In the genomic region with DNA sequence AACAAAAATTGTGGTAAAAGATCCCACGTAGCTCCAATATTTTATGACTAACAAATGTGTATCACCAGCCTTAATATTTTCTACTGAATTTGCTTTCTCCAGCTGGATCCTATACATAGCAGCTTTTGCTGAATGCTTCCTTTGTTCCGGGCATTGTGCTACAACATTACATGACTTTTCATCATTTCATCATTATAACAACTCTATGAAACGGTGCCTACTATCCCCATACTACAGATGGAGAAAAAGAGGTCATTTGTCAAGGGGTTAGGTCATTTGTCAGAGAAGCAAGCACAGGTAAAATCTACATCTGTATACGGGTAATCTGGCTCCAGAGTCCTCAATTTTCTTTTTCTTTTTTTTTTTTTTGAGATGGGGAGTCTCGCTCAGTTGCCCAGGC, we compare ENCODE assay signal across 28 cellular contexts.
DNase-seq lines count a peak whose midpoint lies in the region; ATAC-seq, FAIRE-seq and TF ChIP-seq lines count a peak whose summit lies in the region.
"Had no signal": no experiment of that assay in that cellular context is flagged by ENCODE, and none has a peak within 500 bp of the region (broad histone marks: within the 10 kb centered on the region; RNA-seq: fewer than 3 reads in every experiment).

No MANE protein-coding gene starts in this region.

- no peak overlapping the region for H3K9ac ChIP-seq in H9 (ENCODE audit: extremely low read depth, insufficient read length, low read length)
- no peak overlapping the region for H3K9ac ChIP-seq in K562 (ENCODE audit: insufficient read depth in 1 of 2, low read depth in 2 of 2, low read length in 2 of 2)
- no peak overlapping the region for H3K9ac ChIP-seq in mammary epithelial cell (ENCODE audit: insufficient read depth, low read length)
- H3K9ac ChIP-seq: BLaER1 had no signal

- CTCF ChIA-PET in A549 (lab: Yijun Ruan, JAX) (interaction anchor here (0.7 to 11.0 kb wide), 12 partner anchors 10 to 708 kb away, joined by 3 to 68 read pairs (median 6); a partner anchor contains a TSS), K562 (lab: Yijun Ruan, JAX; ENCODE audit: low intra/inter-chr PET ratio) (no interaction called here), mammary epithelial cell (lab: Charles Lee; ENCODE audit: low non-redundant PET) (interaction anchor here (0.6 kb wide), 1 partner anchor 65 kb away, joined by 3 read pairs; no protein-coding TSS in a partner anchor)

- no peaks in the 10 kb centered on the region for H3K9me3 Mint-ChIP-seq in H9
- H3K9me3 Mint-ChIP-seq: activated CD8-positive, alpha-beta T cell treated with anti-CD3 and anti-CD28 coated beads for 36 hours; HFFc6; T-cell had no signal

- TF ChIP-seq POLR2A in A549 (IDR thresholded peaks at IDR 0.05; ENCODE audit: low read length) = no peak
- TF ChIP-seq POLR2A in K562 (conservative IDR thresholded peaks at IDR 0.05) = no peak
- no peak for TF ChIP-seq POLR2A in GM18505 (IDR thresholded peaks at IDR 0.05; ENCODE audit: borderline replicate concordance, extremely low read depth, insufficient read depth, insufficient read length)

- H3K4me1 ChIP-seq in A549 (peaks cover 16% of the 10 kb centered on the region), H9 (ENCODE audit: insufficient read depth, low read length) (peaks cover 2% of the 10 kb centered on the region; the same call in 1 of the 2 replicates), K562 (replicated peaks in 1 of 2; ENCODE audit: control insufficient read depth in 2 of 2, insufficient read depth in 2 of 2, low read length in 2 of 2) (peaks cover 11 to 23% of the 10 kb centered on the region in 2 experiments; a peak in 4 of 5 replicates), mammary epithelial cell (ENCODE audit: insufficient read depth, low read length) (no peaks in the 10 kb centered on the region)

- H3K79me2 ChIP-seq in H9 (ENCODE audit: insufficient read depth, low read length) (peaks cover 60% of the 10 kb centered on the region; the same call in 1 of the 2 replicates), K562 (ENCODE audit: control insufficient read depth, insufficient read depth, low read length) (peaks cover 99% of the 10 kb centered on the region), mammary epithelial cell (ENCODE audit: insufficient read depth, low read length) (peaks cover 98% of the 10 kb centered on the region)

- peaks cover 3% of the 10 kb centered on the region for H3K9me1 ChIP-seq in K562 (ENCODE audit: control insufficient read depth, insufficient read depth, low read length)

- dilution Hi-C loops in mammary epithelial cell (cut with HindIII; ENCODE audit: low sequenced_read_pairs) = no loop called here

- POLR2A ChIA-PET in A549 (lab: Yijun Ruan, JAX) = no interaction called here
- POLR2A ChIA-PET in K562 (lab: Yijun Ruan, JAX) = interaction anchor here (1.0 to 5.7 kb wide), 7 partner anchors 7 to 32 kb away, joined by 3 to 29 read pairs (median 6); no protein-coding TSS in a partner anchor

- FAIRE-seq in A549 (lab: Jason Lieb, UNC) = peak; percentile 83
- no peak for FAIRE-seq in K562 (lab: Jason Lieb, UNC)

- BruUV-seq in K562 (replicated peaks; lab: Mats Ljungman, UMichigan) (no TSS peak), mammary epithelial cell (replicated peaks; lab: Mats Ljungman, UMichigan) (no TSS peak)

- no peak overlapping the region for H2BK5ac ChIP-seq in H9 (ENCODE audit: insufficient read length, low read length)

- H3K36me3 ChIP-seq in K562 (ENCODE audit: control insufficient read depth, insufficient read depth, low read length) (peaks cover 6% of the 10 kb centered on the region; the same call in 2 of the 3 replicates), mammary epithelial cell (ENCODE audit: insufficient read depth, low read length) (no peaks in the 10 kb centered on the region)

- H3K4me1 Mint-ChIP-seq in H9 = peaks cover 64 to 74% of the 10 kb centered on the region in 2 experiments

- no peaks in the 10 kb centered on the region for H3K27me3 Mint-ChIP-seq in H9 (ENCODE audit: low read depth)
- H3K27me3 Mint-ChIP-seq: activated CD8-positive, alpha-beta T cell treated with anti-CD3 and anti-CD28 coated beads for 36 hours; T-cell had no signal

- H3K4me3 ChIP-seq in A549 (no peak overlapping the region), K562 (no peak overlapping the region), mammary epithelial cell (replicated peaks in 1 of 3; ENCODE audit: insufficient read depth in 1 of 3, low read depth in 2 of 3, low read length in 3 of 3) (no peak overlapping the region)
- H3K4me3 ChIP-seq: BLaER1 had no signal

- H4K8ac ChIP-seq in H9 (replicated peaks; ENCODE audit: insufficient read length, low read depth, low read length) = no peak overlapping the region

- H3K36me3 Mint-ChIP-seq in H9 (ENCODE audit: insufficient read depth in 1 of 3, low read depth in 3 of 3) = peaks cover 0 to 5% (median 3%) of the 10 kb centered on the region in 3 experiments; a peak in 2 of 7 replicates

- no peak overlapping the region for H2BK20ac ChIP-seq in H9 (ENCODE audit: low read depth, low read length, poor library complexity, severe bottlenecking)

- intact Hi-C loops in K562 (cut with micrococcal nuclease) (no loop called here), mammary epithelial cell (cut with micrococcal nuclease) (no loop called here)

- no peak overlapping the region for H3K4ac ChIP-seq in H9 (ENCODE audit: low read depth, low read length)

- peaks cover 6% of the 10 kb centered on the region for H3K79me1 ChIP-seq in H9 (ENCODE audit: insufficient read depth, low read depth, low read length, poor library complexity, severe bottlenecking)

- 94% methylated on average over 5 of the region's 5 CpGs for WGBS in A549 (ENCODE audit: missing lambda C conversion rate)
- no CpG with 5 or more reads among the region's 5 CpGs for WGBS in H9 (ENCODE audit: extremely low coverage, insufficient read length, low lambda C conversion rate)
- WGBS in K562 (ENCODE audit: insufficient coverage, low coverage, missing lambda C conversion rate) = 79% methylated on average over 5 of the region's 5 CpGs
- WGBS in mammary epithelial cell (ENCODE audit: low coverage, missing lambda C conversion rate) = 98% methylated on average over 4 of the region's 5 CpGs

- no peaks in the 10 kb centered on the region for H3K23me2 ChIP-seq in H9 (ENCODE audit: insufficient read length, low read depth, low read length, poor library complexity, severe bottlenecking)

- no peaks in the 10 kb centered on the region for H3K27me3 ChIP-seq in H9 (ENCODE audit: insufficient read depth, low read length)
- H3K27me3 ChIP-seq in K562 (ENCODE audit: control insufficient read depth in 2 of 2, insufficient read depth in 2 of 2, low read length in 2 of 2) = no peaks in the 10 kb centered on the region
- H3K27me3 ChIP-seq in layer of hippocampus (ENCODE audit: control insufficient read depth, insufficient read depth, low read length) = no peaks in the 10 kb centered on the region
- H3K27me3 ChIP-seq in mammary epithelial cell (ENCODE audit: insufficient read depth, low read length) = no peaks in the 10 kb centered on the region
- H3K27me3 ChIP-seq: BLaER1 had no signal

- H4K5ac ChIP-seq in H9 (ENCODE audit: insufficient read length, low read depth, low read length) = no peak overlapping the region

- H3K14ac ChIP-seq in H9 (ENCODE audit: insufficient read depth, low read length) = no peak overlapping the region

- H2AFZ ChIP-seq in H9 (ENCODE audit: low read length) (no peak overlapping the region), K562 (ENCODE audit: low read depth, low read length) (no peak overlapping the region), mammary epithelial cell (ENCODE audit: low read depth, low read length) (no peak overlapping the region)

- H3K27ac ChIP-seq in A549 = no peak overlapping the region
- no peak overlapping the region for H3K27ac ChIP-seq in H9 (ENCODE audit: insufficient read length, low read depth, low read length)
- H3K27ac ChIP-seq in K562 (ENCODE audit: extremely low read depth, low read depth, low read length) = no peak overlapping the region
- H3K27ac ChIP-seq in layer of hippocampus (ENCODE audit: low read depth, low read length) = peak overlapping the region; percentile 4
- H3K27ac ChIP-seq in mammary epithelial cell (ENCODE audit: insufficient read depth, low read depth, low read length) = no peak overlapping the region
- H3K27ac ChIP-seq: BLaER1 had no signal

- H3K9me3 ChIP-seq in A549 (no peaks in the 10 kb centered on the region), H9 (ENCODE audit: control insufficient read depth, low read depth, low read length) (no peaks in the 10 kb centered on the region), K562 (replicated peaks; ENCODE audit: control insufficient read depth, insufficient read depth, low read depth, low read length) (no peaks in the 10 kb centered on the region), mammary epithelial cell (replicated peaks; ENCODE audit: insufficient read depth, low read length) (no peaks in the 10 kb centered on the region)
- H3K9me3 ChIP-seq: BLaER1 had no signal

- no peak overlapping the region for H2BK15ac ChIP-seq in H9 (ENCODE audit: low read depth, low read length)

- no peak for TF ChIP-seq RAD21 in A549 (conservative IDR thresholded peaks at IDR 0.05 in 1 of 2, IDR thresholded peaks at IDR 0.05 in 1 of 2)
- no peak for TF ChIP-seq RAD21 in K562 (CRISPR knock-in tag; conservative IDR thresholded peaks at IDR 0.05 in 1 of 2, IDR thresholded peaks at IDR 0.05 in 1 of 2)

- DNase-seq in A549 (ENCODE audit: low read depth in 1 of 2, low spot score in 1 of 2) (no peak), H9 (no peak), K562 (ENCODE audit: extremely low read depth in 1 of 4, low spot score in 3 of 4) (no peak), mammary epithelial cell (no peak)
- DNase-seq in activated naive CD4-positive, alpha-beta T cell treated with Interleukin-2 at 50 U/mL for 16 hours = no peak
- DNase-seq: ACHN; activated CD8-positive, alpha-beta T cell treated with anti-CD3 and anti-CD28 coated beads for 36 hours; activated gamma-delta T cell treated with Interleukin-2 at 50 U/mL for 16 hours; activated T-cell treated with anti-CD3 and anti-CD28 coated beads for 4 hours; Calu3; cortex of kidney; EL; HFFc6; KBM-7; left cardiac atrium; mesenchymal stem cell; NCI-H146; NCI-H510A; NK-92 treated with Interleukin-12 subunit alpha and Interleukin-12 subunit beta, amount 100 ng/mL, for 24 hours; occipital lobe; SIG-M5; stimulated activated CD8-positive, alpha-beta memory T cell treated with anti-CD3 and anti-CD28 coated beads, Interleukin-4, amount 100 ng/mL, for 48 hours; T-cell had no signal

- H3K4me2 ChIP-seq in A549 (no peak overlapping the region), H9 (ENCODE audit: insufficient read depth, insufficient read length, low read length) (no peak overlapping the region), K562 (ENCODE audit: insufficient read depth, low read length) (no peak overlapping the region), mammary epithelial cell (ENCODE audit: insufficient read depth, low read depth, low read length) (no peak overlapping the region)
- H3K4me2 ChIP-seq: BLaER1 had no signal

- no peak for TF ChIP-seq CTCF in A549 (IDR thresholded peaks at IDR 0.05)
- TF ChIP-seq CTCF in H9 (conservative IDR thresholded peaks at IDR 0.05) = no peak
- no peak for TF ChIP-seq CTCF in K562 (IDR thresholded peaks at IDR 0.05 in 2 of 3, conservative IDR thresholded peaks at IDR 0.05 in 1 of 3; ENCODE audit: insufficient read depth in 2 of 3, low read depth in 1 of 3, low read length in 3 of 3)
- TF ChIP-seq CTCF in mammary epithelial cell (conservative IDR thresholded peaks at IDR 0.05 in 1 of 2, IDR thresholded peaks at IDR 0.05 in 1 of 2; ENCODE audit: extremely low read depth in 1 of 2, insufficient read depth in 1 of 2, low read depth in 1 of 2, low read length in 2 of 2) = no peak

- no peak overlapping the region for H2BK12ac ChIP-seq in H9 (ENCODE audit: insufficient read length, low read depth, low read length)

- no peak overlapping the region for H3K56ac ChIP-seq in H9 (ENCODE audit: insufficient read length, low read depth, low read length)

- no peaks in the 10 kb centered on the region for H4K20me1 ChIP-seq in H9 (ENCODE audit: control insufficient read depth, insufficient read depth, insufficient read length)
- H4K20me1 ChIP-seq in K562 (replicated peaks; ENCODE audit: control insufficient read depth, insufficient read depth, low read length) = peaks cover 45% of the 10 kb centered on the region
- H4K20me1 ChIP-seq in mammary epithelial cell (ENCODE audit: insufficient read depth, low read length) = peaks cover 4% of the 10 kb centered on the region

- H4K91ac ChIP-seq in H9 (ENCODE audit: insufficient read length, low read depth, low read length) = no peak overlapping the region

- H3K23ac ChIP-seq in H9 (ENCODE audit: insufficient read length, low read depth, low read length) = no peak overlapping the region

- ATAC-seq in A549 = no peak
- no peak for ATAC-seq in K562
- no peak for ATAC-seq in HG02852 (IDR thresholded peaks at IDR 0.05; ENCODE audit: unreplicated experiment)
- ATAC-seq in GM18505 (IDR thresholded peaks at IDR 0.05; ENCODE audit: unreplicated experiment) = no peak
- ATAC-seq: activated CD4-positive, CD25-positive, alpha-beta regulatory T cell treated with anti-CD3 and anti-CD28 coated beads, Interleukin-2, amount 50 U/mL, for 24 hours; activated CD8-positive, alpha-beta T cell treated with anti-CD3 and anti-CD28 coated beads for 36 hours; left cardiac atrium; T-cell had no signal

- H2BK120ac ChIP-seq in H9 (ENCODE audit: low read depth, low read length, poor library complexity, severe bottlenecking) = no peak overlapping the region

- H3K4me3 Mint-ChIP-seq in H9 = no peak overlapping the region
- H3K4me3 Mint-ChIP-seq: activated CD8-positive, alpha-beta T cell treated with anti-CD3 and anti-CD28 coated beads for 36 hours; HFFc6 had no signal

- TF ChIP-seq EP300 in A549 (IDR thresholded peaks at IDR 0.05) (no peak), K562 (IDR thresholded peaks at IDR 0.05; ENCODE audit: low read length) (no peak)

- H3K18ac ChIP-seq in H9 (ENCODE audit: insufficient read length, low read depth, low read length) = no peak overlapping the region

- no peak overlapping the region for H3T11ph ChIP-seq in H9 (ENCODE audit: low read length)

- peak overlapping the region in 2 of 3 experiments; percentile 18 to 65; a peak in 1 of 7 replicates for H3K27ac Mint-ChIP-seq in H9
- H3K27ac Mint-ChIP-seq: HFFc6 had no signal

- H2AK5ac ChIP-seq in H9 (ENCODE audit: insufficient read length, low read length) = no peak overlapping the region

- in situ Hi-C loops in K562 (cut with MboI) = no loop called here
- in situ Hi-C loops in mammary epithelial cell (cut with MboI; ENCODE audit: low sequenced_read_pairs in 2 of 2) = no loop called here
